14 cellular contexts compared by ENCODE assay signal in genomic region chr7:130131191-130131834, GRCh38.
DNase-seq lines count a peak whose midpoint lies in the region; ATAC-seq and TF ChIP-seq lines count a peak whose summit lies in the region.
"Had no signal": no experiment of that assay in that cellular context is flagged by ENCODE, and none has a peak within 500 bp of the region (broad histone marks: within the 10 kb centered on the region; RNA-seq: fewer than 3 reads in every experiment).

No MANE protein-coding gene starts in this region.

- H3K4me1 ChIP-seq in A673 (ENCODE audit: insufficient read depth, low read length, poor library complexity, severe bottlenecking) (peaks cover 13% of the 10 kb centered on the region), smooth muscle cell (ENCODE audit: low read depth) (peaks cover 26% of the 10 kb centered on the region)

- no peaks in the 10 kb centered on the region for H3K79me2 ChIP-seq in smooth muscle cell (ENCODE audit: low read depth)

- no peak for ATAC-seq in activated T-helper 17 cell treated with anti-CD3 and anti-CD28 coated beads, Interleukin-2, amount 50 U/mL, for 72 hours (replicated peaks)
- ATAC-seq in stimulated activated naive B cell treated with anti-CD40 and anti-IgM and Interleukin-4, amounts not matched to agents 10 μg/mL and 1 μg/mL and 100 μg/mL, for 72 hours (replicated peaks): peak; percentile 73 to 84
- ATAC-seq: HCT116 had no signal

- peaks cover 9% of the 10 kb centered on the region for H3K4me1 Mint-ChIP-seq in activated T-helper 17 cell treated with anti-CD3 and anti-CD28 coated beads, Interleukin-2, amount 50 U/mL, for 72 hours
- H3K4me1 Mint-ChIP-seq in mesothelial cell of epicardium: peaks cover 47% of the 10 kb centered on the region
- H3K4me1 Mint-ChIP-seq in stimulated activated naive B cell treated with anti-CD40 and anti-IgM and Interleukin-4, amounts not matched to agents 10 μg/mL and 1 μg/mL and 100 μg/mL, for 72 hours: peaks cover 13 to 17% of the 10 kb centered on the region in 2 donors

- H3K9me3 Mint-ChIP-seq in activated T-helper 17 cell treated with anti-CD3 and anti-CD28 coated beads, Interleukin-2, amount 50 U/mL, for 72 hours: no peaks in the 10 kb centered on the region
- no peaks in the 10 kb centered on the region for H3K9me3 Mint-ChIP-seq in mesothelial cell of epicardium
- no peaks in the 10 kb centered on the region for H3K9me3 Mint-ChIP-seq in stimulated activated naive B cell treated with anti-CD40 and anti-IgM and Interleukin-4, amounts not matched to agents 10 μg/mL and 1 μg/mL and 100 μg/mL, for 72 hours

- WGBS in smooth muscle cell (ENCODE audit: low lambda C conversion rate): 97% methylated on average over 6 of the region's 6 CpGs

- H3K36me3 Mint-ChIP-seq in activated T-helper 17 cell treated with anti-CD3 and anti-CD28 coated beads, Interleukin-2, amount 50 U/mL, for 72 hours (ENCODE audit: low read depth): peaks cover 90% of the 10 kb centered on the region
- peaks cover 52% of the 10 kb centered on the region for H3K36me3 Mint-ChIP-seq in mesothelial cell of epicardium
- H3K36me3 Mint-ChIP-seq in stimulated activated naive B cell treated with anti-CD40 and anti-IgM and Interleukin-4, amounts not matched to agents 10 μg/mL and 1 μg/mL and 100 μg/mL, for 72 hours: peaks cover 47 to 53% of the 10 kb centered on the region in 2 donors

- H3K27ac ChIP-seq in A673 (ENCODE audit: low read depth, low read length, poor library complexity, severe bottlenecking) (no peak overlapping the region), smooth muscle cell (ENCODE audit: low read depth) (no peak overlapping the region)
- H3K27ac ChIP-seq: 22Rv1, BLaER1 had no signal

- CTCF ChIA-PET in A673 (lab: Charles Lee): no interaction called here

- no peak overlapping the region for H3K4me2 ChIP-seq in smooth muscle cell
- H3K4me2 ChIP-seq: BLaER1 had no signal

- no peak overlapping the region for H3K4me3 ChIP-seq in A673 (ENCODE audit: low read depth, low read length, poor library complexity, severe bottlenecking)
- H3K4me3 ChIP-seq in smooth muscle cell: no peak overlapping the region
- H3K4me3 ChIP-seq: BLaER1 had no signal

- POLR2A ChIA-PET in A673 (lab: Charles Lee; ENCODE audit: low non-redundant PET): no interaction called here

- H3K27me3 ChIP-seq in A673 (replicated peaks; ENCODE audit: insufficient read depth, low read depth, low read length, poor library complexity) (no peaks in the 10 kb centered on the region), smooth muscle cell (ENCODE audit: low read depth) (no peaks in the 10 kb centered on the region)
- H3K27me3 ChIP-seq: BLaER1 had no signal

- no TSS peak for BruUV-seq in A673 (replicated peaks; lab: Mats Ljungman, UMichigan)

- peak; percentile 43 for DNase-seq in NCI-H2171 (lab: John Stamatoyannopoulos, UW)
- DNase-seq in NCI-H2171 treated with DMSO at 0.1 percent for 48 hours (lab: John Stamatoyannopoulos, UW): no peak
- DNase-seq in mesothelial cell of epicardium (ENCODE audit: low spot score in 2 of 2, unreplicated experiment in 2 of 2): no peak
- DNase-seq in stimulated activated naive B cell treated with anti-CD40 and anti-IgM and Interleukin-4, amounts not matched to agents 10 μg/mL and 1 μg/mL and 100 μg/mL, for 72 hours: no peak
- DNase-seq in A673 (ENCODE audit: low spot score): no peak
- no peak for DNase-seq in activated T-cell treated with anti-CD3 and anti-CD28 coated beads, Interleukin-2, amount 50 U/mL, for 1 hour
- DNase-seq in smooth muscle cell (lab: John Stamatoyannopoulos, UW; ENCODE audit: unreplicated experiment): no peak
- DNase-seq: AML-193, DMS53, GF-D8 had no signal

- peak overlapping the region; percentile 17 for H3K27ac Mint-ChIP-seq in activated T-helper 17 cell treated with anti-CD3 and anti-CD28 coated beads, Interleukin-2, amount 50 U/mL, for 72 hours
- peak overlapping the region; percentile 70 for H3K27ac Mint-ChIP-seq in mesothelial cell of epicardium
- H3K27ac Mint-ChIP-seq in stimulated activated naive B cell treated with anti-CD40 and anti-IgM and Interleukin-4, amounts not matched to agents 10 μg/mL and 1 μg/mL and 100 μg/mL, for 72 hours: peak overlapping the region; percentile 61

- no peaks in the 10 kb centered on the region for H3K27me3 Mint-ChIP-seq in activated T-helper 17 cell treated with anti-CD3 and anti-CD28 coated beads, Interleukin-2, amount 50 U/mL, for 72 hours
- H3K27me3 Mint-ChIP-seq in mesothelial cell of epicardium (ENCODE audit: low read depth): no peaks in the 10 kb centered on the region
- no peaks in the 10 kb centered on the region for H3K27me3 Mint-ChIP-seq in stimulated activated naive B cell treated with anti-CD40 and anti-IgM and Interleukin-4, amounts not matched to agents 10 μg/mL and 1 μg/mL and 100 μg/mL, for 72 hours

- H3F3A ChIP-seq in smooth muscle cell (ENCODE audit: low read depth): no peaks in the 10 kb centered on the region

- H3K4me3 Mint-ChIP-seq in activated T-helper 17 cell treated with anti-CD3 and anti-CD28 coated beads, Interleukin-2, amount 50 U/mL, for 72 hours: no peak overlapping the region
- no peak overlapping the region for H3K4me3 Mint-ChIP-seq in mesothelial cell of epicardium
- peak overlapping the region in 1 of 2 donors; percentile 7 for H3K4me3 Mint-ChIP-seq in stimulated activated naive B cell treated with anti-CD40 and anti-IgM and Interleukin-4, amounts not matched to agents 10 μg/mL and 1 μg/mL and 100 μg/mL, for 72 hours

- H4K20me1 ChIP-seq in smooth muscle cell (ENCODE audit: low read depth): no peaks in the 10 kb centered on the region

- peaks cover 9% of the 10 kb centered on the region for H3K36me3 ChIP-seq in A673 (ENCODE audit: insufficient read depth, low read length, poor library complexity, severe bottlenecking)
- H3K36me3 ChIP-seq in smooth muscle cell (ENCODE audit: low read depth): peaks cover 3% of the 10 kb centered on the region

- intact Hi-C loops in A673 (cut with micrococcal nuclease; ENCODE audit: unreplicated experiment): no loop called here

- H3K9me3 ChIP-seq in A673 (ENCODE audit: low read depth, low read length, poor library complexity, severe bottlenecking): no peaks in the 10 kb centered on the region
- H3K9me3 ChIP-seq in smooth muscle cell (replicated peaks; ENCODE audit: low read depth): no peaks in the 10 kb centered on the region
- H3K9me3 ChIP-seq: BLaER1 had no signal

- no peak overlapping the region for H3K9ac ChIP-seq in smooth muscle cell (ENCODE audit: low read depth)
- H3K9ac ChIP-seq: BLaER1 had no signal

- no peak for TF ChIP-seq CTCF in mesothelial cell of epicardium (IDR thresholded peaks at IDR 0.05; ENCODE audit: unreplicated experiment)
- no peak for TF ChIP-seq CTCF in A673 (conservative IDR thresholded peaks at IDR 0.05; ENCODE audit: low read depth, low read length)
- no peak for TF ChIP-seq CTCF in smooth muscle cell (IDR thresholded peaks at IDR 0.05; ENCODE audit: borderline replicate concordance, insufficient read depth, poor library complexity, severe bottlenecking)

- no peak overlapping the region for H2AFZ ChIP-seq in smooth muscle cell (ENCODE audit: low read depth)

Comparison
In these comparisons a context has a peak if more than half of its experiments do, and no peak if none do; other contexts are left out.
1. H3K27ac Mint-ChIP-seq: peak in every context shown above with its lines; median percentile 70 in mesothelial cell of epicardium; 61 in stimulated activated naive B cell treated with anti-CD40 and anti-IgM and Interleukin-4, amounts not matched to agents 10 μg/mL and 1 μg/mL and 100 μg/mL, for 72 hours; 17 in activated T-helper 17 cell treated with anti-CD3 and anti-CD28 coated beads, Interleukin-2, amount 50 U/mL, for 72 hours.